11 cellular contexts compared by ENCODE assay signal in the genomic region with DNA sequence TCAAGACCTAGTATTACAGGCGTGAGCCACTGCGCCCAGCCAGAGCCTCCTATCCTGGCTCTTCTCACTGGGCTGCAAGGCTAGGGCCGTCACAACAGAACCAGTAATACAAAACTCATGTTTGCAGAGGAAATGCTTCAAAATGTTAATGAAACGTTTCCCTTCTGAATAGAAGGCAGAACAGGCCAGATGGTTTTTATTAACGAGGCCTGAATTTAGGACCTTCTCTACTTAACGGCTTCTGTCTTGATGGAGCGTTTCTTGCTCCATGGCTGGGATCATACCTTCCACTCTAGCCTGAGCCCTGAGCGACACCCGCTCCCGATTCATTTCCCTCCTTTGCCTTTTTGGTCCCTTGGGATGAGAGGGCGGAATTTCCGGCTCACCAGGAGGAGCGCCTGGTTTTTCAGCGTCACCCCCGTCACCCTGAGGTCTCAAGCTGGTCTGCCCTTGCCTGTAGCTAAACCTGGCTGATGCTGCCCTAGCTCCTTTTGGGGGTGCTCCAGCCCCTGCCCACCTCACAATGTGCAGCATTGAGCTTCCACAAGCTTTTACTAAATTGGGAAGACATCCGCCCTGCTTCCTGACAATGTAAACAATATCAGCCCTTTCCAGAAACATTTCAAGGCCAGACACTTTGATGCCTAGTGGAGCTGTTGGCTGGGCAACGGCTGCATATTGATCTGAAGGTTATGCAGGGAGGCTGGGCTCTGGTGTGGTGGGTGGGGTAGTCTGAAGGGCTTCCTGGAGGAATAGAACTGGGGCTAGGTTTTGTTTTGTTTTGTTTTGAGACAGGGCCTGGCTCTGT. TPM values are rescaled to one million over a fixed set of nuclear protein-coding genes. Genes with fewer than 3 reads are reported as not detected.
DNase-seq lines count a peak whose midpoint lies in the region; ATAC-seq and TF ChIP-seq lines count a peak whose summit lies in the region.
"Had no signal": no experiment of that assay in that cellular context is flagged by ENCODE, and none has a peak within 500 bp of the region (broad histone marks: within the 10 kb centered on the region; RNA-seq: fewer than 3 reads in every experiment).

No MANE protein-coding gene starts in this region.

- peaks cover 10% of the 10 kb centered on the region for H3K27me3 Mint-ChIP-seq in GM23338 (ENCODE audit: insufficient read depth, low read depth, poor library complexity)
- no peaks in the 10 kb centered on the region for H3K27me3 Mint-ChIP-seq in effector memory CD8-positive, alpha-beta T cell

- DNase-seq in GM23338 (ENCODE audit: low spot score) (peak; percentile 48), cardiac fibroblast (ENCODE audit: low read depth in 2 of 2) (peak; percentile 72 to 75), stromal cell of bone marrow (ENCODE audit: low read depth) (peak; percentile 64), activated gamma-delta T cell treated with Interleukin-2 at 50 U/mL for 16 hours (no peak), glomerular visceral epithelial cell (ENCODE audit: extremely low spot score) (no peak)
- no peak for DNase-seq in effector memory CD8-positive, alpha-beta T cell
- DNase-seq: activated T-cell treated with anti-CD3 and anti-CD28 coated beads, Interleukin-2, amount 50 U/mL, for 72 hours; effector memory CD4-positive, alpha-beta T cell; GDM1 had no signal

- peaks cover 39% of the 10 kb centered on the region for H4K20me1 ChIP-seq in GM23338 (replicated peaks; ENCODE audit: insufficient read depth)

- H3K9ac ChIP-seq in iPS-20b (ENCODE audit: low read depth, low read length) = no peak overlapping the region; the same call in 1 of the 2 replicates

- peaks cover 21% of the 10 kb centered on the region for H3K36me3 Mint-ChIP-seq in GM23338 (ENCODE audit: low read depth)
- no peaks in the 10 kb centered on the region for H3K36me3 Mint-ChIP-seq in effector memory CD8-positive, alpha-beta T cell (ENCODE audit: insufficient read depth)

- H3K4me2 ChIP-seq in GM23338 = peak overlapping the region; percentile 63

- H3K4me3 ChIP-seq in GM23338 (peak overlapping the region; percentile 17; the same call in 1 of the 2 replicates), cardiac fibroblast (replicated peaks in 1 of 2; ENCODE audit: low read depth in 2 of 2, low read length in 2 of 2) (peak overlapping the region in 1 of 2 donors; percentile 5), iPS-20b (ENCODE audit: low read length) (no peak overlapping the region)

- no peaks in the 10 kb centered on the region; the same call in 2 of the 3 replicates for H3K9me3 Mint-ChIP-seq in GM23338
- H3K9me3 Mint-ChIP-seq in effector memory CD8-positive, alpha-beta T cell = no peaks in the 10 kb centered on the region
- H3K9me3 Mint-ChIP-seq: activated T-cell treated with anti-CD3 and anti-CD28 coated beads, Interleukin-2, amount 50 U/mL, for 72 hours had no signal

- peaks cover 43% of the 10 kb centered on the region for H3K4me1 Mint-ChIP-seq in GM23338
- peaks cover 9 to 21% of the 10 kb centered on the region in 2 donors for H3K4me1 Mint-ChIP-seq in effector memory CD8-positive, alpha-beta T cell (ENCODE audit: low read depth in 2 of 2)

- peak overlapping the region; percentile 35; the same call in 1 of the 3 replicates for H3K4me3 Mint-ChIP-seq in GM23338
- H3K4me3 Mint-ChIP-seq in effector memory CD8-positive, alpha-beta T cell = no peak overlapping the region
- H3K4me3 Mint-ChIP-seq: activated T-cell treated with anti-CD3 and anti-CD28 coated beads, Interleukin-2, amount 50 U/mL, for 72 hours had no signal

- peak overlapping the region; percentile 85 for H3K27ac ChIP-seq in GM23338 (ENCODE audit: low read depth)
- H3K27ac ChIP-seq in iPS-20b (ENCODE audit: low read length) = peak overlapping the region; percentile 14

- no peaks in the 10 kb centered on the region for H3K9me3 ChIP-seq in iPS-20b (ENCODE audit: insufficient read depth, low read depth, low read length)

- H3K9me2 ChIP-seq in GM23338 (ENCODE audit: insufficient read depth) = no peaks in the 10 kb centered on the region

- H3K36me3 ChIP-seq in GM23338 (ENCODE audit: insufficient read depth) (no peaks in the 10 kb centered on the region), iPS-20b (ENCODE audit: insufficient read depth, low read depth, low read length) (no peaks in the 10 kb centered on the region)

- ATAC-seq in GM23338 (peak; percentile 4; the same call in 1 of the 3 replicates), HG03432 (IDR thresholded peaks at IDR 0.05; ENCODE audit: unreplicated experiment) (no peak)
- ATAC-seq in effector memory CD8-positive, alpha-beta T cell (replicated peaks) = no peak
- ATAC-seq: activated T-cell treated with anti-CD3 and anti-CD28 coated beads, Interleukin-2, amount 50 U/mL, for 72 hours had no signal

- TF ChIP-seq CTCF in GM23338 (conservative IDR thresholded peaks at IDR 0.05; ENCODE audit: low read depth in 2 of 2) = no peak
- no peak for TF ChIP-seq CTCF in cardiac fibroblast (IDR thresholded peaks at IDR 0.05; ENCODE audit: low read depth, low read length)

- H3K27ac Mint-ChIP-seq in GM23338 = peak overlapping the region; percentile 43
- H3K27ac Mint-ChIP-seq in effector memory CD8-positive, alpha-beta T cell = no peak overlapping the region
- H3K27ac Mint-ChIP-seq: activated T-cell treated with anti-CD3 and anti-CD28 coated beads, Interleukin-2, amount 50 U/mL, for 72 hours had no signal

- H2AFZ ChIP-seq in GM23338 = no peak overlapping the region

- H3K79me2 ChIP-seq in GM23338 (replicated peaks; ENCODE audit: insufficient read depth) = peaks cover 91% of the 10 kb centered on the region

- peaks cover 32% of the 10 kb centered on the region for H3K4me1 ChIP-seq in GM23338 (ENCODE audit: insufficient read depth)
- H3K4me1 ChIP-seq in iPS-20b (ENCODE audit: insufficient read depth, low read length) = peaks cover 23% of the 10 kb centered on the region

- peaks cover 12% of the 10 kb centered on the region; the same call in 1 of the 2 replicates for H3F3A ChIP-seq in GM23338 (replicated peaks; ENCODE audit: low read depth)

- H3K27me3 ChIP-seq in GM23338 (ENCODE audit: insufficient read depth) (no peaks in the 10 kb centered on the region), iPS-20b (ENCODE audit: insufficient read depth, low read length) (peaks cover 19% of the 10 kb centered on the region)

TF ChIP-seq in GM23338, 12 proteins besides CTCF, POLR2A, EP300 and RAD21 (continues in another document):
- TF ChIP-seq, protein P1, sequence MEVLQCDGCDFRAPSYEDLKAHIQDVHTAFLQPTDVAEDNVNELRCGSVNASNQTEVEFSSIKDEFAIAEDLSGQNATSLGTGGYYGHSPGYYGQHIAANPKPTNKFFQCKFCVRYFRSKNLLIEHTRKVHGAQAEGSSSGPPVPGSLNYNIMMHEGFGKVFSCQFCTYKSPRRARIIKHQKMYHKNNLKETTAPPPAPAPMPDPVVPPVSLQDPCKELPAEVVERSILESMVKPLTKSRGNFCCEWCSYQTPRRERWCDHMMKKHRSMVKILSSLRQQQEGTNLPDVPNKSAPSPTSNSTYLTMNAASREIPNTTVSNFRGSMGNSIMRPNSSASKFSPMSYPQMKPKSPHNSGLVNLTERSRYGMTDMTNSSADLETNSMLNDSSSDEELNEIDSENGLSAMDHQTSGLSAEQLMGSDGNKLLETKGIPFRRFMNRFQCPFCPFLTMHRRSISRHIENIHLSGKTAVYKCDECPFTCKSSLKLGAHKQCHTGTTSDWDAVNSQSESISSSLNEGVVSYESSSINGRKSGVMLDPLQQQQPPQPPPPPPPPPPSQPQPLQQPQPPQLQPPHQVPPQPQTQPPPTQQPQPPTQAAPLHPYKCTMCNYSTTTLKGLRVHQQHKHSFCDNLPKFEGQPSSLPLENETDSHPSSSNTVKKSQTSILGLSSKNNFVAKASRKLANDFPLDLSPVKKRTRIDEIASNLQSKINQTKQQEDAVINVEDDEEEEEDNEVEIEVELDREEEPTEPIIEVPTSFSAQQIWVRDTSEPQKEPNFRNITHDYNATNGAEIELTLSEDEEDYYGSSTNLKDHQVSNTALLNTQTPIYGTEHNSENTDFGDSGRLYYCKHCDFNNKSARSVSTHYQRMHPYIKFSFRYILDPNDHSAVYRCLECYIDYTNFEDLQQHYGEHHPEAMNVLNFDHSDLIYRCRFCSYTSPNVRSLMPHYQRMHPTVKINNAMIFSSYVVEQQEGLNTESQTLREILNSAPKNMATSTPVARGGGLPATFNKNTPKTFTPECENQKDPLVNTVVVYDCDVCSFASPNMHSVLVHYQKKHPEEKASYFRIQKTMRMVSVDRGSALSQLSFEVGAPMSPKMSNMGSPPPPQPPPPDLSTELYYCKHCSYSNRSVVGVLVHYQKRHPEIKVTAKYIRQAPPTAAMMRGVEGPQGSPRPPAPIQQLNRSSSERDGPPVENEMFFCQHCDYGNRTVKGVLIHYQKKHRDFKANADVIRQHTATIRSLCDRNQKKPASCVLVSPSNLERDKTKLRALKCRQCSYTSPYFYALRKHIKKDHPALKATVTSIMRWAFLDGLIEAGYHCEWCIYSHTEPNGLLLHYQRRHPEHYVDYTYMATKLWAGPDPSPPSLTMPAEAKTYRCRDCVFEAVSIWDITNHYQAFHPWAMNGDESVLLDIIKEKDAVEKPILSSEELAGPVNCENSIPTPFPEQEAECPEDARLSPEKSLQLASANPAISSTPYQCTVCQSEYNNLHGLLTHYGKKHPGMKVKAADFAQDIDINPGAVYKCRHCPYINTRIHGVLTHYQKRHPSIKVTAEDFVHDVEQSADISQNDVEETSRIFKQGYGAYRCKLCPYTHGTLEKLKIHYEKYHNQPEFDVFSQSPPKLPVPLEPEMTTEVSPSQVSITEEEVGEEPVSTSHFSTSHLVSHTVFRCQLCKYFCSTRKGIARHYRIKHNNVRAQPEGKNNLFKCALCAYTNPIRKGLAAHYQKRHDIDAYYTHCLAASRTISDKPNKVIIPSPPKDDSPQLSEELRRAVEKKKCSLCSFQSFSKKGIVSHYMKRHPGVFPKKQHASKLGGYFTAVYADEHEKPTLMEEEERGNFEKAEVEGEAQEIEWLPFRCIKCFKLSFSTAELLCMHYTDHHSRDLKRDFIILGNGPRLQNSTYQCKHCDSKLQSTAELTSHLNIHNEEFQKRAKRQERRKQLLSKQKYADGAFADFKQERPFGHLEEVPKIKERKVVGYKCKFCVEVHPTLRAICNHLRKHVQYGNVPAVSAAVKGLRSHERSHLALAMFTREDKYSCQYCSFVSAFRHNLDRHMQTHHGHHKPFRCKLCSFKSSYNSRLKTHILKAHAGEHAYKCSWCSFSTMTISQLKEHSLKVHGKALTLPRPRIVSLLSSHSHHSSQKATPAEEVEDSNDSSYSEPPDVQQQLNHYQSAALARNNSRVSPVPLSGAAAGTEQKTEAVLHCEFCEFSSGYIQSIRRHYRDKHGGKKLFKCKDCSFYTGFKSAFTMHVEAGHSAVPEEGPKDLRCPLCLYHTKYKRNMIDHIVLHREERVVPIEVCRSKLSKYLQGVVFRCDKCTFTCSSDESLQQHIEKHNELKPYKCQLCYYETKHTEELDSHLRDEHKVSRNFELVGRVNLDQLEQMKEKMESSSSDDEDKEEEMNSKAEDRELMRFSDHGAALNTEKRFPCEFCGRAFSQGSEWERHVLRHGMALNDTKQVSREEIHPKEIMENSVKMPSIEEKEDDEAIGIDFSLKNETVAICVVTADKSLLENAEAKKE (CRISPR knock-in tag; IDR thresholded peaks at IDR 0.05) = no peak

RNA-seq across cellular contexts. Expression of a gene that starts 5.2 kb away (rescaled TPM):
- 45.2 and 51.9 TPM in 2 replicates for total RNA-seq in GM23338 (2014; rRNA removed; shearing (Covaris generic))
- 7.2 and 8.1 TPM in 2 replicates for polyA plus RNA-seq in GM23338 (2016; fragmentation: Nextera tagmentation; extraction: Ambion mirVana)

RNA-seq across cellular contexts. Expression of a gene that starts 40.2 kb away (rescaled TPM):
- 62.4 and 75.2 TPM in 2 replicates for total RNA-seq in GM23338 (2014; rRNA removed; shearing (Covaris generic))
- 55.3 and 56.4 TPM in 2 replicates for polyA plus RNA-seq in GM23338 (2016; fragmentation: Nextera tagmentation; extraction: Ambion mirVana)

Comparison
In these comparisons a context has a peak if more than half of its experiments do, and no peak if none do; other contexts are left out.
1. DNase-seq: peak in GM23338 (single experiment), cardiac fibroblast (2 of 2) and stromal cell of bone marrow (single experiment); none in activated gamma-delta T cell treated with Interleukin-2 at 50 U/mL for 16 hours (single experiment), glomerular visceral epithelial cell (single experiment) and effector memory CD8-positive, alpha-beta T cell (0 of 3).